31 cellular contexts compared by ENCODE assay signal in the genomic region with DNA sequence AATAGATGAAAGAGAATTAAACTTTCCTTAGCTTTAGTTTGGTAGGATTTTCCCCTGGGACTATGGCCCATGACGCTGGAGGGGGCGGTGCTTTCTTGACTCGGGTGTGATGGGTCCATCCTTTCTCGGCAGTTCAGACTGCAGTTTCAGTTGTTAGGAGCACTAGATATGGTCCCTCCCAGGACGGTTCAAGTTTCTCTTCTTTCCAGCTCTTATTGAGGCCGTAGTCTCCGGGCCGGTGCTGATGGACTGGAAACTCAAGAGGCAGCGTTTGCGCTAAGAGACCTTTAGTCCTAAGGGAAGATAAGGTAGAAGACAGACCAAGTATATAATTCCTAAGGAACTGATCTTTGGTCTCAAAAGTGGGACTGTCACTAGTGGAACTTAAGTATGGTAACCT.
A peak's percentile ranks its signal among the peaks of the same experiment; 100 is the strongest.
DNase-seq lines count a peak whose midpoint lies in the region; ATAC-seq and TF ChIP-seq lines count a peak whose summit lies in the region.
"Had no signal": no experiment of that assay in that cellular context is flagged by ENCODE, and none has a peak within 500 bp of the region (broad histone marks: within the 10 kb centered on the region; RNA-seq: fewer than 3 reads in every experiment).

No MANE protein-coding gene starts in this region.

- H3K27me3 ChIP-seq in GM23248 (replicated peaks; ENCODE audit: insufficient read depth): no peaks in the 10 kb centered on the region
- H3K27me3 ChIP-seq in SK-N-SH (ENCODE audit: insufficient read depth): no peaks in the 10 kb centered on the region
- H3K27me3 ChIP-seq in skeletal muscle satellite cell (ENCODE audit: control insufficient read depth, insufficient read depth, low read length): no peaks in the 10 kb centered on the region
- H3K27me3 ChIP-seq: ovary, upper lobe of right lung had no signal

- WGBS in GM23248 (ENCODE audit: low coverage in 1 of 2, low lambda C conversion rate in 2 of 2, missing lambda C conversion rate in 2 of 2), 2 experiments: 94 to 98% methylated on average over 10 of the region's 10 CpGs
- WGBS in SK-N-SH (ENCODE audit: low lambda C conversion rate): 29% methylated on average over 10 of the region's 10 CpGs

- ATAC-seq in stimulated activated naive B cell treated with anti-CD40 and anti-IgM and Interleukin-4, amounts not matched to agents 10 μg/mL and 1 μg/mL and 100 μg/mL, for 72 hours (replicated peaks): no peak
- no peak for ATAC-seq in GM19467 (IDR thresholded peaks at IDR 0.05; ENCODE audit: unreplicated experiment)
- ATAC-seq: activated CD8-positive, alpha-beta T cell treated with anti-CD3 and anti-CD28 coated beads for 36 hours; activated naive CD4-positive, alpha-beta T cell treated with anti-CD3 and anti-CD28 coated beads, Interleukin-2, amount 50 U/mL, for 72 hours; HepG2; stimulated activated memory B cell treated with anti-CD40 and anti-IgM and Interleukin-4, amounts not matched to agents 10 μg/mL and 1 μg/mL and 100 μg/mL, for 72 hours; T-helper 17 cell; upper lobe of right lung had no signal

- no peak overlapping the region for H3K4me3 Mint-ChIP-seq in stimulated activated naive B cell treated with anti-CD40 and anti-IgM and Interleukin-4, amounts not matched to agents 10 μg/mL and 1 μg/mL and 100 μg/mL, for 72 hours
- H3K4me3 Mint-ChIP-seq: activated CD8-positive, alpha-beta T cell treated with anti-CD3 and anti-CD28 coated beads for 36 hours; nephron; stimulated activated memory B cell treated with anti-CD40 and anti-IgM and Interleukin-4, amounts not matched to agents 10 μg/mL and 1 μg/mL and 100 μg/mL, for 72 hours; T-helper 17 cell had no signal

- peaks cover 25% of the 10 kb centered on the region; the same call in 1 of the 2 replicates for H3F3A ChIP-seq in GM23248 (ENCODE audit: insufficient read depth)
- peaks cover 27% of the 10 kb centered on the region for H3F3A ChIP-seq in SK-N-SH (replicated peaks; ENCODE audit: insufficient read depth)

- H3K36me3 ChIP-seq in GM23248 (ENCODE audit: low read depth): peaks cover 10% of the 10 kb centered on the region; the same call in 1 of the 2 replicates
- peaks cover 0 to 35% of the 10 kb centered on the region in 2 experiments for H3K36me3 ChIP-seq in SK-N-SH (replicated peaks in 1 of 2; ENCODE audit: control insufficient read depth in 1 of 2, insufficient read depth in 2 of 2, low read length in 1 of 2)
- H3K36me3 ChIP-seq in skeletal muscle satellite cell (ENCODE audit: insufficient read depth, low read length): peaks cover 11% of the 10 kb centered on the region
- H3K36me3 ChIP-seq: ovary, upper lobe of right lung had no signal

- H3K27ac Mint-ChIP-seq in stimulated activated naive B cell treated with anti-CD40 and anti-IgM and Interleukin-4, amounts not matched to agents 10 μg/mL and 1 μg/mL and 100 μg/mL, for 72 hours: no peak overlapping the region
- H3K27ac Mint-ChIP-seq: activated CD8-positive, alpha-beta T cell treated with anti-CD3 and anti-CD28 coated beads for 36 hours; activated naive CD4-positive, alpha-beta T cell treated with anti-CD3 and anti-CD28 coated beads, Interleukin-2, amount 50 U/mL, for 72 hours; activated T-helper 2 cell treated with anti-CD3 and anti-CD28 coated beads, Interferon-gamma antibody, Interleukin-2, Interleukin-4, amounts not matched to agents 10 μg/mL and 5 μg/mL and 100 μg/mL, durations not matched to agents 14 hours and 24 hours and 36 hours; nephron; stimulated activated memory B cell treated with anti-CD40 and anti-IgM and Interleukin-4, amounts not matched to agents 10 μg/mL and 1 μg/mL and 100 μg/mL, for 72 hours; T-helper 17 cell had no signal

- no peak for TF ChIP-seq EP300 in SK-N-SH (IDR thresholded peaks at IDR 0.05; ENCODE audit: borderline replicate concordance in 1 of 2, low read depth in 1 of 2, low read length in 1 of 2)

- H3K9ac ChIP-seq in GM23248 (no peak overlapping the region), SK-N-SH (peak overlapping the region; percentile 72), skeletal muscle satellite cell (ENCODE audit: low read depth, low read length) (peak overlapping the region; percentile 10)

- H3K9me3 ChIP-seq in GM23248 (ENCODE audit: low read depth) (no peaks in the 10 kb centered on the region), SK-N-SH (peaks cover 8% of the 10 kb centered on the region; the same call in 1 of the 2 replicates), skeletal muscle satellite cell (replicated peaks; ENCODE audit: low read length) (peaks cover 20% of the 10 kb centered on the region)
- H3K9me3 ChIP-seq: ovary had no signal

- H3K9me2 ChIP-seq in GM23248 (ENCODE audit: insufficient read depth): no peaks in the 10 kb centered on the region
- H3K9me2 ChIP-seq in SK-N-SH: no peaks in the 10 kb centered on the region

- in situ Hi-C loops in GM23248 (cut with MboI): no loop called here

- H3K4me2 ChIP-seq in GM23248 (ENCODE audit: unreplicated experiment) (peak overlapping the region; percentile 40), SK-N-SH (peak overlapping the region; percentile 73), skeletal muscle satellite cell (ENCODE audit: low read length) (peak overlapping the region; percentile 30)

- no peak overlapping the region for H3K4me3 ChIP-seq in GM23248
- peak overlapping the region in 1 of 2 experiments; percentile 31; a peak in 2 of 4 replicates for H3K4me3 ChIP-seq in SK-N-SH (ENCODE audit: low read depth in 2 of 2, low read length in 1 of 2)
- no peak overlapping the region for H3K4me3 ChIP-seq in fibroblast of mammary gland (ENCODE audit: control insufficient read depth, low read depth, low read length)
- H3K4me3 ChIP-seq in skeletal muscle satellite cell (ENCODE audit: low read length): peak overlapping the region; percentile 6
- H3K4me3 ChIP-seq: ovary, SK-N-MC, upper lobe of right lung had no signal

- peaks cover 5 to 6% of the 10 kb centered on the region in 2 donors for H3K4me1 Mint-ChIP-seq in stimulated activated naive B cell treated with anti-CD40 and anti-IgM and Interleukin-4, amounts not matched to agents 10 μg/mL and 1 μg/mL and 100 μg/mL, for 72 hours
- H3K4me1 Mint-ChIP-seq: nephron; stimulated activated memory B cell treated with anti-CD40 and anti-IgM and Interleukin-4, amounts not matched to agents 10 μg/mL and 1 μg/mL and 100 μg/mL, for 72 hours; T-helper 17 cell had no signal

- H4K20me1 ChIP-seq in GM23248 (ENCODE audit: insufficient read depth) (no peaks in the 10 kb centered on the region), SK-N-SH (ENCODE audit: insufficient read depth) (no peaks in the 10 kb centered on the region)

- CTCF ChIA-PET in SK-N-SH (lab: Yijun Ruan, JAX): no interaction called here

- H3K36me3 Mint-ChIP-seq in stimulated activated naive B cell treated with anti-CD40 and anti-IgM and Interleukin-4, amounts not matched to agents 10 μg/mL and 1 μg/mL and 100 μg/mL, for 72 hours: peaks cover 40 to 70% of the 10 kb centered on the region in 2 donors

- H3K79me2 ChIP-seq in GM23248 (ENCODE audit: insufficient read depth) (no peaks in the 10 kb centered on the region), SK-N-SH (ENCODE audit: insufficient read depth) (no peaks in the 10 kb centered on the region)

- H3K4me1 ChIP-seq in GM23248 (ENCODE audit: insufficient read depth) (peaks cover 27% of the 10 kb centered on the region), SK-N-SH (ENCODE audit: control insufficient read depth in 1 of 2, insufficient read depth in 2 of 2, low read depth in 1 of 2, low read length in 1 of 2) (peaks cover 0 to 11% of the 10 kb centered on the region in 2 experiments; a peak in 2 of 4 replicates), skeletal muscle satellite cell (ENCODE audit: control insufficient read depth, insufficient read depth, low read length) (peaks cover 19% of the 10 kb centered on the region)
- H3K4me1 ChIP-seq: Caco-2, upper lobe of right lung had no signal

- peaks cover 39 to 40% of the 10 kb centered on the region in 2 donors for H3K9me3 Mint-ChIP-seq in stimulated activated naive B cell treated with anti-CD40 and anti-IgM and Interleukin-4, amounts not matched to agents 10 μg/mL and 1 μg/mL and 100 μg/mL, for 72 hours

- H3K27ac ChIP-seq in GM23248 (peak overlapping the region; percentile 64), SK-N-SH (ENCODE audit: low read depth in 2 of 2, low read length in 1 of 2) (peak overlapping the region; percentile 68 to 96; a peak in 3 of 4 replicates)
- H3K27ac ChIP-seq: C4-2B, ovary, SK-N-MC, upper lobe of right lung had no signal

- TF ChIP-seq CTCF in SK-N-SH (IDR thresholded peaks at IDR 0.05) (no peak), fibroblast of mammary gland (conservative IDR thresholded peaks at IDR 0.05; ENCODE audit: control insufficient read depth, insufficient read depth, low read depth, low read length) (no peak)

- no peak for TF ChIP-seq RAD21 in SK-N-SH (IDR thresholded peaks at IDR 0.05; ENCODE audit: low read length)

- H2AFZ ChIP-seq in GM23248 (no peak overlapping the region), SK-N-SH (ENCODE audit: low read depth) (peak overlapping the region; percentile 54)

- no peaks in the 10 kb centered on the region for H3K27me3 Mint-ChIP-seq in stimulated activated naive B cell treated with anti-CD40 and anti-IgM and Interleukin-4, amounts not matched to agents 10 μg/mL and 1 μg/mL and 100 μg/mL, for 72 hours
- H3K27me3 Mint-ChIP-seq: activated CD8-positive, alpha-beta T cell treated with anti-CD3 and anti-CD28 coated beads for 36 hours; stimulated activated memory B cell treated with anti-CD40 and anti-IgM and Interleukin-4, amounts not matched to agents 10 μg/mL and 1 μg/mL and 100 μg/mL, for 72 hours; T-helper 17 cell had no signal

- POLR2A ChIA-PET in SK-N-SH (lab: Yijun Ruan, JAX): no interaction called here

- no peak for DNase-seq in GM23248
- DNase-seq in SK-N-SH: no peak
- DNase-seq in fibroblast of mammary gland (ENCODE audit: low read depth): peak; percentile 59
- no peak for DNase-seq in hypothalamus (lab: John Stamatoyannopoulos, UW)
- DNase-seq in stimulated activated naive B cell treated with anti-CD40 and anti-IgM and Interleukin-4, amounts not matched to agents 10 μg/mL and 1 μg/mL and 100 μg/mL, for 72 hours: no peak
- DNase-seq in activated gamma-delta T cell (lab: John Stamatoyannopoulos, UW): no peak
- DNase-seq: activated CD8-positive, alpha-beta T cell treated with anti-CD3 and anti-CD28 coated beads for 36 hours; aorta; Caco-2; central memory CD4-positive, alpha-beta T cell; dermis blood vessel endothelial cell; DMS79; GF-D8; Kasumi-1; MV-4-11; NCI-H2171 treated with DMSO at 0.1 percent for 48 hours; NCI-H526 treated with DMSO at 0.1 percent for 48 hours; ovary; RPMI8226; stimulated activated CD4-positive, alpha-beta T cell treated with anti-CD3 and anti-CD28 coated beads, Interleukin-4, amount 100 ng/mL, for 24 hours; T-helper 17 cell; upper lobe of right lung had no signal

TF ChIP-seq in SK-N-SH, 30 proteins besides CTCF, POLR2A, EP300 and RAD21 (continues in another document):
- TF ChIP-seq RCOR1 (IDR thresholded peaks at IDR 0.05; ENCODE audit: low read length) (no peak), MEF2A (IDR thresholded peaks at IDR 0.05; ENCODE audit: borderline replicate concordance, low read depth) (no peak), SIN3A (IDR thresholded peaks at IDR 0.05; ENCODE audit: borderline replicate concordance, low read depth, low read length) (no peak), GATA2 (CRISPR knock-in tag; IDR thresholded peaks at IDR 0.05) (no peak)
